Comparison of ENCODE assay signal across 9 cellular contexts in genomic region chr16:89422527-89422904, GRCh38.
DNase-seq lines count a peak whose midpoint lies in the region; ATAC-seq and TF ChIP-seq lines count a peak whose summit lies in the region.
"Had no signal": no experiment of that assay in that cellular context is flagged by ENCODE, and none has a peak within 500 bp of the region (broad histone marks: within the 10 kb centered on the region; RNA-seq: fewer than 3 reads in every experiment).

No MANE protein-coding gene starts in this region.

- DNase-seq in ELR (ENCODE audit: low read depth) (peak; percentile 46), astrocyte of the hippocampus (ENCODE audit: low read depth, low spot score) (peak; percentile 39), sciatic nerve (ENCODE audit: low spot score) (no peak), NCI-H2171 treated with DMSO at 0.1 percent for 48 hours (lab: John Stamatoyannopoulos, UW) (no peak), NAMALWA (ENCODE audit: low spot score) (no peak)

- TF ChIP-seq CTCF in KMS-11 (conservative IDR thresholded peaks at IDR 0.05; ENCODE audit: low read depth, low read length) = no peak

- H3K4me1 ChIP-seq in KMS-11 (ENCODE audit: low read depth, poor library complexity, severe bottlenecking) = peaks cover 93% of the 10 kb centered on the region

- no peaks in the 10 kb centered on the region for H3K36me3 ChIP-seq in KMS-11 (ENCODE audit: insufficient read depth)

- H3K9ac ChIP-seq in KMS-11 = peak overlapping the region; percentile 0; the same call in 1 of the 2 replicates

- peak overlapping the region; percentile 45 for H3K4me2 ChIP-seq in KMS-11

- peak; percentile 58 for ATAC-seq in GM21447 (IDR thresholded peaks at IDR 0.05; ENCODE audit: unreplicated experiment)
- peak; percentile 29 for ATAC-seq in sciatic nerve
- no peak for ATAC-seq in GM21526 (IDR thresholded peaks at IDR 0.05; ENCODE audit: low FRiP score, unreplicated experiment)
- ATAC-seq: HCT116 had no signal

- intact Hi-C loops in sciatic nerve (cut with DNase I) = no loop called here

- no peak overlapping the region for H2AFZ ChIP-seq in KMS-11 (ENCODE audit: low read depth)

- H3K4me3 ChIP-seq in KMS-11 (IDR thresholded peaks at IDR 0.05; ENCODE audit: insufficient read depth, low read depth, low read length) = no peak overlapping the region

- H3K27ac ChIP-seq in KMS-11 = peak overlapping the region; percentile 59

- H4K20me1 ChIP-seq in KMS-11 (ENCODE audit: insufficient read depth) = peaks cover 70% of the 10 kb centered on the region

- peaks cover 96% of the 10 kb centered on the region for H3K79me2 ChIP-seq in KMS-11 (ENCODE audit: insufficient read depth, low read depth)

- H3K27me3 ChIP-seq in KMS-11 (ENCODE audit: insufficient read depth, low read depth) = no peaks in the 10 kb centered on the region

Comparison
In these comparisons a context has a peak if more than half of its experiments do, and no peak if none do; other contexts are left out.
1. DNase-seq: peak in ELR (single experiment) and astrocyte of the hippocampus (single experiment); none in sciatic nerve (single experiment), NCI-H2171 treated with DMSO at 0.1 percent for 48 hours (single experiment) and NAMALWA (single experiment).